In the genomic region with DNA sequence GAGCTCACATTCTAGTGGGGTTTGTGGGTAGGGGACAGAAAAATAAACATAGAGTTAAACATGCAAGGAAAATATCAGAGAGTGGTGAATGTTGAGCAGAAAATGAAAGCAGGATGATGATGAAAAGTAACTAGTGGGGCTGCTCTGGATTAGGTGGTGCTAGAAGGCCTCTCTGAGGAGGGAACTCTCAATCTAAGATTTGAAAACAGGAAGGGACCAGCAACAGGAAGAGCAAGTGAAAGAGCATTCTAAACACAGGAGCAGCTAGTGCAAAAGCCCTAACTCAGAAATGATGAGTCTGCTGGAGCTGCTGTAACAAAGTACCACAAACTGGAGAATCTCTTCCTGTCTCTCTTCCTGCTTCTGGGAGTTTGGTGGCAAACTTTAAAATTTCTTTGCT, we compare ENCODE assay signal across 15 cellular contexts.
DNase-seq lines count a peak whose midpoint lies in the region; ATAC-seq and TF ChIP-seq lines count a peak whose summit lies in the region.
"Had no signal": no experiment of that assay in that cellular context is flagged by ENCODE, and none has a peak within 500 bp of the region (broad histone marks: within the 10 kb centered on the region; RNA-seq: fewer than 3 reads in every experiment).

No MANE protein-coding gene starts in this region.

- no peak overlapping the region for H3K4me3 Mint-ChIP-seq in activated naive CD4-positive, alpha-beta T cell treated with anti-CD3 and anti-CD28 coated beads for 36 hours
- H3K4me3 Mint-ChIP-seq in naive thymus-derived CD8-positive, alpha-beta T cell = no peak overlapping the region
- no peak overlapping the region for H3K4me3 Mint-ChIP-seq in T-helper 17 cell
- H3K4me3 Mint-ChIP-seq: activated naive CD4-positive, alpha-beta T cell treated with anti-CD3 and anti-CD28 coated beads, Interleukin-2, amount 10 ng/mL, durations not matched to agents 7 days and 5 days; stimulated activated effector memory CD8-positive, alpha-beta T cell treated with anti-CD3 and anti-CD28 coated beads, Interleukin-12 subunit alpha, Interleukin-12 subunit beta, amount 100 ng/mL, for 72 hours had no signal

- no peak overlapping the region for H3K27ac ChIP-seq in ACC112 (ENCODE audit: low read depth, low read length)
- H3K27ac ChIP-seq: coronary artery, HL-60, pancreas had no signal

- no peaks in the 10 kb centered on the region for H3K4me1 Mint-ChIP-seq in activated naive CD4-positive, alpha-beta T cell treated with anti-CD3 and anti-CD28 coated beads for 36 hours (ENCODE audit: low read depth)
- H3K4me1 Mint-ChIP-seq in naive thymus-derived CD8-positive, alpha-beta T cell = peaks cover 0 to 2% (median 0%) of the 10 kb centered on the region in 4 donors
- peaks cover 2% of the 10 kb centered on the region for H3K4me1 Mint-ChIP-seq in T-helper 17 cell
- H3K4me1 Mint-ChIP-seq: stimulated activated effector memory CD8-positive, alpha-beta T cell treated with anti-CD3 and anti-CD28 coated beads, Interleukin-12 subunit alpha, Interleukin-12 subunit beta, amount 100 ng/mL, for 72 hours had no signal

- H3K27me3 Mint-ChIP-seq in activated naive CD4-positive, alpha-beta T cell treated with anti-CD3 and anti-CD28 coated beads for 36 hours (ENCODE audit: low read depth) = no peaks in the 10 kb centered on the region
- peaks cover 0 to 2% (median 0%) of the 10 kb centered on the region in 5 donors for H3K27me3 Mint-ChIP-seq in naive thymus-derived CD8-positive, alpha-beta T cell
- no peaks in the 10 kb centered on the region for H3K27me3 Mint-ChIP-seq in T-helper 17 cell
- H3K27me3 Mint-ChIP-seq: activated naive CD4-positive, alpha-beta T cell treated with anti-CD3 and anti-CD28 coated beads, Interleukin-2, amount 10 ng/mL, durations not matched to agents 7 days and 5 days had no signal

- H3K27me3 ChIP-seq in ACC112 (ENCODE audit: insufficient read depth, low read length) = no peaks in the 10 kb centered on the region
- H3K27me3 ChIP-seq: pancreas had no signal

- H2AFZ ChIP-seq in ACC112 (ENCODE audit: low read length, unreplicated experiment) = peak overlapping the region; percentile 87

- intact Hi-C loops in activated naive CD4-positive, alpha-beta T cell treated with anti-CD3 and anti-CD28 coated beads for 36 hours (cut with micrococcal nuclease) = no loop called here

- no peak overlapping the region for H3K27ac Mint-ChIP-seq in activated naive CD4-positive, alpha-beta T cell treated with anti-CD3 and anti-CD28 coated beads for 36 hours
- H3K27ac Mint-ChIP-seq in naive thymus-derived CD8-positive, alpha-beta T cell = no peak overlapping the region
- H3K27ac Mint-ChIP-seq in T-helper 17 cell = no peak overlapping the region
- H3K27ac Mint-ChIP-seq: activated naive CD4-positive, alpha-beta T cell treated with anti-CD3 and anti-CD28 coated beads, Interleukin-2, amount 10 ng/mL, durations not matched to agents 7 days and 5 days; stimulated activated effector memory CD8-positive, alpha-beta T cell treated with anti-CD3 and anti-CD28 coated beads, Interleukin-12 subunit alpha, Interleukin-12 subunit beta, amount 100 ng/mL, for 72 hours had no signal

- H3K36me3 Mint-ChIP-seq in activated naive CD4-positive, alpha-beta T cell treated with anti-CD3 and anti-CD28 coated beads for 36 hours (ENCODE audit: low read depth) = no peaks in the 10 kb centered on the region
- no peaks in the 10 kb centered on the region for H3K36me3 Mint-ChIP-seq in naive thymus-derived CD8-positive, alpha-beta T cell
- H3K36me3 Mint-ChIP-seq in T-helper 17 cell (ENCODE audit: low read depth) = no peaks in the 10 kb centered on the region
- H3K36me3 Mint-ChIP-seq: activated naive CD4-positive, alpha-beta T cell treated with anti-CD3 and anti-CD28 coated beads, Interleukin-2, amount 10 ng/mL, durations not matched to agents 7 days and 5 days; stimulated activated effector memory CD8-positive, alpha-beta T cell treated with anti-CD3 and anti-CD28 coated beads, Interleukin-12 subunit alpha, Interleukin-12 subunit beta, amount 100 ng/mL, for 72 hours had no signal

- H3K36me3 ChIP-seq in ACC112 (ENCODE audit: insufficient read depth, low read length) = no peaks in the 10 kb centered on the region
- H3K36me3 ChIP-seq: pancreas had no signal

- CTCF ChIA-PET in activated naive CD4-positive, alpha-beta T cell treated with anti-CD3 and anti-CD28 coated beads for 36 hours (lab: Charles Lee) = no interaction called here

- H3K4me1 ChIP-seq in ACC112 (ENCODE audit: control insufficient read depth, insufficient read depth, low read length, unreplicated experiment) = peaks cover 22% of the 10 kb centered on the region
- H3K4me1 ChIP-seq: pancreas had no signal

- H3K9me3 ChIP-seq in T-helper 17 cell (ENCODE audit: control insufficient read depth, low read length, poor library complexity, severe bottlenecking) = no peaks in the 10 kb centered on the region
- H3K9me3 ChIP-seq: pancreas had no signal

- H3K4me3 ChIP-seq in ACC112 (ENCODE audit: low read depth, low read length) (no peak overlapping the region), NB4 (ENCODE audit: low read depth, low read length) (no peak overlapping the region)
- H3K4me3 ChIP-seq: coronary artery, pancreas had no signal

- no peak for TF ChIP-seq CTCF in NB4 (IDR thresholded peaks at IDR 0.05; ENCODE audit: low read depth, low read length)

- POLR2A ChIA-PET in naive thymus-derived CD8-positive, alpha-beta T cell (lab: Charles Lee) = no interaction called here

- ATAC-seq in GM19452 (IDR thresholded peaks at IDR 0.05; ENCODE audit: unreplicated experiment) = peak; percentile 65
- peak; percentile 67 for ATAC-seq in HG02763 (IDR thresholded peaks at IDR 0.05; ENCODE audit: unreplicated experiment)
- no peak for ATAC-seq in HG02759 (IDR thresholded peaks at IDR 0.05; ENCODE audit: unreplicated experiment)
- no peak for ATAC-seq in naive thymus-derived CD8-positive, alpha-beta T cell
- ATAC-seq in T-helper 17 cell = no peak
- ATAC-seq: pancreas; stimulated activated effector memory CD8-positive, alpha-beta T cell treated with anti-CD3 and anti-CD28 coated beads, Interleukin-12 subunit alpha, Interleukin-12 subunit beta, amount 100 ng/mL, for 72 hours had no signal

- DNase-seq in NB4 (ENCODE audit: low read depth) (peak; percentile 1), T-helper 17 cell (no peak)
- DNase-seq in activated naive CD4-positive, alpha-beta T cell treated with anti-CD3 and anti-CD28 coated beads for 36 hours = no peak
- DNase-seq in naive thymus-derived CD8-positive, alpha-beta T cell = no peak
- DNase-seq: activated CD4-positive, alpha-beta T cell treated with anti-CD3 and anti-CD28 coated beads, Interleukin-2, amount 50 U/mL, for 4 hours; activated naive CD4-positive, alpha-beta T cell treated with anti-CD3 and anti-CD28 coated beads, Interleukin-2, amount 10 ng/mL, durations not matched to agents 7 days and 5 days; NCI-H1105; pancreas had no signal

- no peaks in the 10 kb centered on the region for H3K79me2 ChIP-seq in ACC112 (ENCODE audit: control insufficient read depth, insufficient read depth, low read length, unreplicated experiment)

- peaks cover 9% of the 10 kb centered on the region for H3K9me3 Mint-ChIP-seq in activated naive CD4-positive, alpha-beta T cell treated with anti-CD3 and anti-CD28 coated beads for 36 hours
- peaks cover 0 to 10% (median 1%) of the 10 kb centered on the region in 9 donors for H3K9me3 Mint-ChIP-seq in naive thymus-derived CD8-positive, alpha-beta T cell

- TF ChIP-seq POLR2A in NB4 (IDR thresholded peaks at IDR 0.05; ENCODE audit: extremely low read depth, insufficient read length) = no peak

Comparison
In these comparisons a context has a peak if more than half of its experiments do, and no peak if none do; other contexts are left out.
1. ATAC-seq: peak in GM19452 (single experiment) and HG02763 (single experiment); none in HG02759 (single experiment), naive thymus-derived CD8-positive, alpha-beta T cell (0 of 2) and T-helper 17 cell (single experiment).